9 cellular contexts compared by ENCODE assay signal in genomic region chr7:20197837-20198236, GRCh38. TPM values are rescaled to one million over a fixed set of nuclear protein-coding genes. Genes with fewer than 3 reads are reported as not detected.
DNase-seq lines count a peak whose midpoint lies in the region; TF ChIP-seq lines count a peak whose summit lies in the region.
"Had no signal": no experiment of that assay in that cellular context is flagged by ENCODE, and none has a peak within 500 bp of the region (broad histone marks: within the 10 kb centered on the region; RNA-seq: fewer than 3 reads in every experiment).

No MANE protein-coding gene starts in this region.

- H3K27me3 Mint-ChIP-seq in endothelial cell (ENCODE audit: unreplicated experiment), result no peaks in the 10 kb centered on the region
- H3K27me3 Mint-ChIP-seq in osteocyte (ENCODE audit: unreplicated experiment), result no peaks in the 10 kb centered on the region
- no peaks in the 10 kb centered on the region for H3K27me3 Mint-ChIP-seq in activated naive CD4-positive, alpha-beta T cell treated with anti-CD3 and anti-CD28 coated beads, Interleukin-2, amount 10 ng/mL, durations not matched to agents 7 days and 5 days

- TF ChIP-seq CTCF in GM12864 (IDR thresholded peaks at IDR 0.05; ENCODE audit: low read depth, low read length, missing control alignments), result peak; percentile 43
- TF ChIP-seq CTCF in endothelial cell (IDR thresholded peaks at IDR 0.05; ENCODE audit: unreplicated experiment), result peak; percentile 69
- TF ChIP-seq CTCF in osteocyte (IDR thresholded peaks at IDR 0.05), result peak; percentile 18

- H3K4me3 ChIP-seq in GM12864 (ENCODE audit: low read depth, low read length), result no peak overlapping the region

- CTCF ChIA-PET in activated naive CD4-positive, alpha-beta T cell treated with anti-CD3 and anti-CD28 coated beads, Interleukin-2, amount 10 ng/mL, durations not matched to agents 7 days and 5 days (lab: Charles Lee), result no interaction called here

- H3K4me1 Mint-ChIP-seq in endothelial cell (ENCODE audit: unreplicated experiment) (peaks cover 11% of the 10 kb centered on the region), osteocyte (ENCODE audit: unreplicated experiment) (peaks cover 27% of the 10 kb centered on the region)
- H3K4me1 Mint-ChIP-seq in activated naive CD4-positive, alpha-beta T cell treated with anti-CD3 and anti-CD28 coated beads, Interleukin-2, amount 10 ng/mL, durations not matched to agents 7 days and 5 days, result no peaks in the 10 kb centered on the region

- DNase-seq in GM12864 (ENCODE audit: low read depth) (no peak), NCI-H146 (lab: John Stamatoyannopoulos, UW) (peak; percentile 37), endothelial cell (ENCODE audit: low spot score) (no peak), osteocyte (ENCODE audit: extremely low spot score, unreplicated experiment) (no peak), substantia nigra (lab: John Stamatoyannopoulos, UW) (no peak), COLO829 (ENCODE audit: low spot score) (no peak)
- DNase-seq in activated naive CD4-positive, alpha-beta T cell treated with anti-CD3 and anti-CD28 coated beads, Interleukin-2, amount 10 ng/mL, durations not matched to agents 7 days and 5 days, result no peak
- DNase-seq: activated naive CD4-positive, alpha-beta T cell treated with anti-CD3 and anti-CD28 coated beads for 36 hours; NCI-H774 had no signal

- no peak overlapping the region for H3K27ac ChIP-seq in substantia nigra (ENCODE audit: low read depth, low read length, poor library complexity, severe bottlenecking)

- H3K9me3 Mint-ChIP-seq in endothelial cell (ENCODE audit: unreplicated experiment), result no peaks in the 10 kb centered on the region
- H3K9me3 Mint-ChIP-seq in osteocyte (ENCODE audit: unreplicated experiment), result no peaks in the 10 kb centered on the region
- no peaks in the 10 kb centered on the region for H3K9me3 Mint-ChIP-seq in activated naive CD4-positive, alpha-beta T cell treated with anti-CD3 and anti-CD28 coated beads, Interleukin-2, amount 10 ng/mL, durations not matched to agents 7 days and 5 days
- H3K9me3 Mint-ChIP-seq: activated naive CD4-positive, alpha-beta T cell treated with anti-CD3 and anti-CD28 coated beads for 36 hours had no signal

- H3K27ac Mint-ChIP-seq in endothelial cell (ENCODE audit: unreplicated experiment), result no peak overlapping the region
- no peak overlapping the region for H3K27ac Mint-ChIP-seq in osteocyte (ENCODE audit: unreplicated experiment)
- H3K27ac Mint-ChIP-seq in activated naive CD4-positive, alpha-beta T cell treated with anti-CD3 and anti-CD28 coated beads, Interleukin-2, amount 10 ng/mL, durations not matched to agents 7 days and 5 days, result no peak overlapping the region
- H3K27ac Mint-ChIP-seq: activated naive CD4-positive, alpha-beta T cell treated with anti-CD3 and anti-CD28 coated beads for 36 hours had no signal

- H3K36me3 Mint-ChIP-seq in endothelial cell (ENCODE audit: low read depth, unreplicated experiment) (no peaks in the 10 kb centered on the region), osteocyte (ENCODE audit: unreplicated experiment) (no peaks in the 10 kb centered on the region)
- no peaks in the 10 kb centered on the region for H3K36me3 Mint-ChIP-seq in activated naive CD4-positive, alpha-beta T cell treated with anti-CD3 and anti-CD28 coated beads, Interleukin-2, amount 10 ng/mL, durations not matched to agents 7 days and 5 days

- no peak overlapping the region for H3K4me3 Mint-ChIP-seq in endothelial cell (ENCODE audit: unreplicated experiment)
- no peak overlapping the region for H3K4me3 Mint-ChIP-seq in osteocyte (ENCODE audit: unreplicated experiment)
- no peak overlapping the region for H3K4me3 Mint-ChIP-seq in activated naive CD4-positive, alpha-beta T cell treated with anti-CD3 and anti-CD28 coated beads, Interleukin-2, amount 10 ng/mL, durations not matched to agents 7 days and 5 days
- H3K4me3 Mint-ChIP-seq: activated naive CD4-positive, alpha-beta T cell treated with anti-CD3 and anti-CD28 coated beads for 36 hours had no signal

RNA-seq across cellular contexts. Expression of gene MACC1, which starts 19.3 kb away (rescaled TPM):
- total RNA-seq in endothelial cell (ENCODE audit: unreplicated experiment) (0.69 TPM), osteocyte (not detected in 2 replicates)

Comparison
In these comparisons a context has a peak if more than half of its experiments do, and no peak if none do; other contexts are left out.
1. CTCF ChIP-seq: peak in every context shown above with its lines; median percentile 69 in endothelial cell; 43 in GM12864; 18 in osteocyte.